Comparison of ENCODE assay signal across 8 cellular contexts in the genomic region with DNA sequence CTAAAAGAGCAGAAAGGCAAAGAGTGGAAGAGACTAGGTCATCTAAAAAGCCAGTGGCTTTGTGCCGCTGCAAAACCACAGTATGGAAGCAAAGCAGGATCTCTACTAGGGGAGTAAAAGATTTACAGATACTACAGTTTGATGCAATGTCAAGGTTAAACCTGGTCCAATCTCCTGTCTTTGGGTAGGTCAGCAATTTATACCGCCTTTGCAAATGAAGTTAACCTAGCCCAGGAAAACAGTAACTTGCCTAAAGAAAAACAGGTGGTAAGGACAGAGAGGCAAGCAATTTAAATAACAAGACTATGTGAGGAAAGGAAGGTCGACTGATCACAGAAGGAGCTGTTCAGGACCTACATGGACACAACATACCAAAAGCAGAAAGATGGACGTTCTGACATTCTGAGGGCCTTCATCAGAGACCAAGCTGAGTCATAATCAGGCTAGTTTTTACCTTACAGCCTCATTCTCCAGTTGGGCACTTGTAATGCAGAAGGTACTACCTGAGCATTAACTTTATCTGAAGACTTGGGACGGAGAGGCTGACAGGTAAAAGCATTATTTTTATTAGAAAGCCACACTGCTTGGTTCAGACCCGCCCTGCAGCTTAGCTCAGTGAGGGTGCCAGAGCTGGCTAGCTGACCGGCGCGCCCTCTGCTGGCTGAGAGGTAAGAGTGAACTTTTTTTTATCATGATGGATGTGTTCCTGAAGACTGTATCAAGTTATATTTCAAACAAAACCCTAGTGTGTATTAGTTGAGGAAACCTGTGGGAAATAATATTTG. TPM values are rescaled to one million over a fixed set of nuclear protein-coding genes. Genes with fewer than 3 reads are reported as not detected.
DNase-seq lines count a peak whose midpoint lies in the region; ATAC-seq and TF ChIP-seq lines count a peak whose summit lies in the region.

No MANE protein-coding gene starts in this region.

- H3K27ac Mint-ChIP-seq in activated T-helper 2 cell treated with anti-CD3 and anti-CD28 coated beads, Interferon-gamma antibody, Interleukin-2, Interleukin-4, amounts not matched to agents 10 μg/mL and 5 μg/mL and 100 μg/mL, durations not matched to agents 14 hours and 24 hours and 36 hours: peak overlapping the region; percentile 67

- no peaks in the 10 kb centered on the region for H3K36me3 Mint-ChIP-seq in activated T-helper 2 cell treated with anti-CD3 and anti-CD28 coated beads, Interferon-gamma antibody, Interleukin-2, Interleukin-4, amounts not matched to agents 10 μg/mL and 5 μg/mL and 100 μg/mL, durations not matched to agents 14 hours and 24 hours and 36 hours (ENCODE audit: low read depth)

- no peaks in the 10 kb centered on the region for H3K36me3 ChIP-seq in neuron (ENCODE audit: insufficient read depth, low read length)
- H3K36me3 ChIP-seq in stomach smooth muscle (ENCODE audit: control insufficient read depth in 2 of 2, insufficient read depth in 2 of 2, low read length in 2 of 2): no peaks in the 10 kb centered on the region

- H3K4me3 Mint-ChIP-seq in activated T-helper 2 cell treated with anti-CD3 and anti-CD28 coated beads, Interferon-gamma antibody, Interleukin-2, Interleukin-4, amounts not matched to agents 10 μg/mL and 5 μg/mL and 100 μg/mL, durations not matched to agents 14 hours and 24 hours and 36 hours (ENCODE audit: low read depth): peak overlapping the region; percentile 72

- peaks cover 4% of the 10 kb centered on the region for H3K4me1 ChIP-seq in neuron (ENCODE audit: insufficient read depth, low read length)
- peaks cover 3% of the 10 kb centered on the region for H3K4me1 ChIP-seq in stomach smooth muscle (ENCODE audit: control insufficient read depth, insufficient read depth, low read length)

- H2AFZ ChIP-seq in neuron (ENCODE audit: low read depth, low read length): peak overlapping the region; percentile 13

- H3K27me3 Mint-ChIP-seq in activated T-helper 2 cell treated with anti-CD3 and anti-CD28 coated beads, Interferon-gamma antibody, Interleukin-2, Interleukin-4, amounts not matched to agents 10 μg/mL and 5 μg/mL and 100 μg/mL, durations not matched to agents 14 hours and 24 hours and 36 hours (ENCODE audit: low read depth): no peaks in the 10 kb centered on the region

- TF ChIP-seq CTCF in fibroblast of the aortic adventitia (IDR thresholded peaks at IDR 0.05; ENCODE audit: insufficient read depth, low read length): peak; percentile 88

- H3K9me3 ChIP-seq in neuron (ENCODE audit: low read length) (no peaks in the 10 kb centered on the region), stomach smooth muscle (ENCODE audit: control insufficient read depth in 2 of 2, low read length in 2 of 2) (no peaks in the 10 kb centered on the region)

- no peaks in the 10 kb centered on the region for H3K9me3 Mint-ChIP-seq in activated T-helper 2 cell treated with anti-CD3 and anti-CD28 coated beads, Interferon-gamma antibody, Interleukin-2, Interleukin-4, amounts not matched to agents 10 μg/mL and 5 μg/mL and 100 μg/mL, durations not matched to agents 14 hours and 24 hours and 36 hours

- peak overlapping the region in 1 of 2 donors; percentile 57 for H3K9ac ChIP-seq in stomach smooth muscle (ENCODE audit: low read length in 2 of 2)

- H3K27me3 ChIP-seq in neuron (ENCODE audit: insufficient read depth, low read length) (no peaks in the 10 kb centered on the region), stomach smooth muscle (ENCODE audit: control insufficient read depth in 1 of 2, insufficient read depth in 2 of 2, low read length in 2 of 2) (no peaks in the 10 kb centered on the region)

- H3K27ac ChIP-seq in stomach smooth muscle (ENCODE audit: low read length): no peak overlapping the region

- intact Hi-C loops in activated T-helper 2 cell treated with anti-CD3 and anti-CD28 coated beads, Interferon-gamma antibody, Interleukin-2, Interleukin-4, amounts not matched to agents 10 μg/mL and 5 μg/mL and 100 μg/mL, durations not matched to agents 14 hours and 24 hours and 36 hours (cut with micrococcal nuclease): loop anchor here (1.0 to 5.0 kb wide), 5 partner anchors 13 to 321 kb away; a partner anchor contains a TSS

- H3K4me3 ChIP-seq in fibroblast of the aortic adventitia (ENCODE audit: low read depth, low read length): no peak overlapping the region
- H3K4me3 ChIP-seq in neuron (ENCODE audit: low read length): peak overlapping the region; percentile 31
- peak overlapping the region; percentile 51 to 59 for H3K4me3 ChIP-seq in stomach smooth muscle (ENCODE audit: low read length in 2 of 2)

- DNase-seq in DMS153 treated with DMSO at 0.1 percent for 48 hours (lab: John Stamatoyannopoulos, UW; ENCODE audit: unreplicated experiment) (peak; percentile 51), KG1 (lab: John Stamatoyannopoulos, UW) (peak; percentile 57), RPMI8226 (peak; percentile 73), fibroblast of the aortic adventitia (ENCODE audit: low read depth) (peak; percentile 77)
- DNase-seq in activated T-helper 2 cell treated with anti-CD3 and anti-CD28 coated beads, Interferon-gamma antibody, Interleukin-2, Interleukin-4, amounts not matched to agents 10 μg/mL and 5 μg/mL and 100 μg/mL, durations not matched to agents 14 hours and 24 hours and 36 hours (ENCODE audit: low spot score): peak; percentile 77

- H3K4me1 Mint-ChIP-seq in activated T-helper 2 cell treated with anti-CD3 and anti-CD28 coated beads, Interferon-gamma antibody, Interleukin-2, Interleukin-4, amounts not matched to agents 10 μg/mL and 5 μg/mL and 100 μg/mL, durations not matched to agents 14 hours and 24 hours and 36 hours (ENCODE audit: low read depth): peaks cover 42% of the 10 kb centered on the region

- ATAC-seq in GM21619 (IDR thresholded peaks at IDR 0.05; ENCODE audit: unreplicated experiment): peak; percentile 78

RNA-seq across cellular contexts. Expression of a gene that starts 15.9 kb away (rescaled TPM):
- 0.11 and 1.3 TPM in 2 replicates for total RNA-seq in activated T-helper 2 cell treated with anti-CD3 and anti-CD28 coated beads, Interferon-gamma antibody, Interleukin-2, Interleukin-4, amounts not matched to agents 10 μg/mL and 5 μg/mL and 100 μg/mL, durations not matched to agents 14 hours and 24 hours and 36 hours
- total RNA-seq in fibroblast of the aortic adventitia (ENCODE audit: low replicate concordance): 0.90 and 10.4 TPM in 2 replicates
